Comparison of ENCODE assay signal across 21 cellular contexts in the genomic region with DNA sequence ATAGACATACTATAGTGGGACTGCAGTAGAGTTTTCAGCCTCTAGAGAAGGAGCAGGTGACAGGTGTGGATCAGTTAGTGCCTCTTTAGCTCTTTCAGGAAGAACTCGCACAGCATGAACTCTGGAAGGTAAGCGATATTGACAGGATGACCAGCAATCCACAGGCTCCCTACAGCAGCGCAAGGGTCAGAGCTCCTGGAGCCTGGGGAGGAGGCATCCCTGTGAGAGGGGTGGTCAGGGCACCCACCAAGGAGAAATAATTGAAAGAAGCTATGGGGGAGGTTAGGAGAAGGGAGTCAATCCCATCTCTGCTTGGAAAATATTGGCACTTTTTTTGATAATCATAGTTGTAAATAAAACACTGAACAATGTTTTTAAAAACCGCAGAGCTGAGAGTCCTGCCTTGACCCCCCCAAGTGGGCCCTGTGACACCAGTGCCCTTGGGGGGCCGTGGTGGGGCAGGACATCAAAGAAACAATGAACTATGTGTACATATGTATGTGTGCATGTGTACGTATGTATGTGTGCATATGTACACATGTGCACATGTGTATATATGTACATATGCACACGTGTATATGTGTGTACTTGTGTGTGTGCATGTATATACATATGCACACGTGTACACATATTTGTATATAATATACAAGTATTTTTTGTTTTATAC. TPM values are rescaled to one million over a fixed set of nuclear protein-coding genes. Genes with fewer than 3 reads are reported as not detected.
"Had no signal": no experiment of that assay in that cellular context is flagged by ENCODE, and none has a peak within 500 bp of the region (broad histone marks: within the 10 kb centered on the region; RNA-seq: fewer than 3 reads in every experiment).

No MANE protein-coding gene starts in this region.

- FAIRE-seq: HTR-8/SVneo had no signal

- H3K27ac ChIP-seq: HL-60, RWPE1 had no signal

- ATAC-seq: T-cell had no signal

- H3K9me3 ChIP-seq: SK-N-SH had no signal

- H3K9me2 ChIP-seq: SK-N-SH had no signal

- DNase-seq: KBM-7; NCI-H1092 treated with DMSO at 0.1 percent for 48 hours; NCI-H1436; NCI-H1694 treated with DMSO at 0.1 percent for 48 hours; NCI-H1930; NCI-H2081; NCI-H2107; NCI-H2227 treated with DMSO at 0.1 percent for 48 hours; NCI-H524; NCI-H526 treated with DMSO at 0.1 percent for 48 hours; NCI-H748 treated with DMSO at 0.1 percent for 48 hours; NK-92 treated with Interleukin-12 subunit alpha and Interleukin-12 subunit beta, amount 100 ng/mL, for 24 hours; OCI-M1; SHP77; SK-N-SH; SW 1271; T-cell had no signal

- H3K9me3 Mint-ChIP-seq: T-cell had no signal

- H3K4me2 ChIP-seq: SK-N-SH had no signal

- H3K9ac ChIP-seq: SK-N-SH had no signal

- H3K27ac Mint-ChIP-seq: T-cell had no signal

- H3K4me1 Mint-ChIP-seq: T-cell had no signal

- H3K4me3 Mint-ChIP-seq: T-cell had no signal

RNA-seq across cellular contexts. Expression of a gene that starts 13.8 kb away (rescaled TPM):
- total RNA-seq: SK-MEL-5 had no signal
